Comparison of ENCODE assay signal across 20 cellular contexts in the genomic region with DNA sequence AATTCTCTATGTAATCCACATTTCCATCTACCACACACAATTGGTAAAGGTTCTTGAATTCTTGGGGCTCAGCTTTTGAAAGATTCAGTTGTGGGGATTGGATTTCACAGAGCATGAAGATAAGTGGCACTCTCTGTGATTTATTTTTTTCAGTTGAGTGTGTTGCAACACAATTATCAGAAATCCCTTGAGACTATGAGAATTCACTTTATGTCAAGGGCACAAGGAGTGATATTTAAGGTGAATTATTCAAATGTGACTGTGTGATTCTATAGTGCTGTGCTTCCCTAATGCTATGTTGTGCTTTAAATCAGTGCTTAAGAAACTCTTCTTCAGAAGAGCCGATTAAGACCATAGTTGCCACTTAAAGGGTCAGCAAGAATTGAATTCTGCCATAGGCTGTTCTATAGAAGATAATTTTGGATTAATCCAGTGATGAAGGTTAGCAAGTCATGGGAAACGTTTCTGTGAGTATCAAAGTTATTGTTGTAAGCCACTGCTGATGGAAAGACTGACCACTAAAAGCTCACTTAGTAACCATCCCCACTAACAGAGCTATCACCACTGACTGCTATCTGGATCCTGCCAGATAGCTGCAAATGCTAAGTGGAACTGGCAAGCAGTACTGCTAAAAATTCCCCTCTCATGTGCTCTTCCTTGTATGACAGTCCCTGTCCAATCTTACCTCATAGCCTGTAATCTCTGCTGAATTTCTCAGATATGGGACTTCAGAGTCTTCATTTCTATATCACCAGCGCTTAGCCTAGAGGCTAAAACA.
"Had no signal": no experiment of that assay in that cellular context is flagged by ENCODE, and none has a peak within 500 bp of the region (broad histone marks: within the 10 kb centered on the region; RNA-seq: fewer than 3 reads in every experiment).

No MANE protein-coding gene starts in this region.

- H3K27me3 ChIP-seq: body of pancreas, esophagus squamous epithelium, neural progenitor cell, right atrium auricular region, tibial artery had no signal

- H3K36me3 ChIP-seq: esophagus squamous epithelium, lower lobe of right lung, neural progenitor cell, right atrium auricular region, tibial artery had no signal

- H2AFZ ChIP-seq: neural progenitor cell had no signal

- H3K4me1 ChIP-seq: body of pancreas, esophagus squamous epithelium, lower lobe of right lung, neural progenitor cell, right atrium auricular region, tibial artery had no signal

- H3K9me3 ChIP-seq: body of pancreas, esophagus squamous epithelium, lower lobe of right lung, right atrium auricular region, tibial artery had no signal

- H3K9ac ChIP-seq: neural progenitor cell had no signal

- ATAC-seq: activated CD8-positive, alpha-beta memory T cell treated with anti-CD3 and anti-CD28 coated beads, Interleukin-2, amount 10 ng/mL, durations not matched to agents 7 days and 5 days; activated T-helper 17 cell treated with anti-CD3 and anti-CD28 coated beads, Interleukin-2, amount 50 U/mL, for 72 hours; body of pancreas; lower lobe of right lung; stimulated activated naive CD8-positive, alpha-beta T cell treated with anti-CD3 and anti-CD28 coated beads, Interleukin-15, Interleukin-2, amounts not matched to agents 100 U/mL and 50 U/mL, for 24 hours had no signal

- H3K27ac ChIP-seq: body of pancreas, esophagus squamous epithelium, lower lobe of right lung, neural progenitor cell, right atrium auricular region, tibial artery had no signal

- H3K4me2 ChIP-seq: neural progenitor cell had no signal

- H3K4me3 ChIP-seq: body of pancreas, esophagus squamous epithelium, lower lobe of right lung, neural progenitor cell, right atrium auricular region, tibial artery had no signal

- DNase-seq: activated B cell treated with CpG ODN at 0.5 μM for 24 hours; activated CD4-positive, alpha-beta memory T cell treated with anti-CD3 and anti-CD28 coated beads for 36 hours; activated CD4-positive, alpha-beta T cell treated with anti-CD3 and anti-CD28 coated beads for 4 hours; activated CD8-positive, alpha-beta memory T cell treated with anti-CD3 and anti-CD28 coated beads, Interleukin-2, amount 10 ng/mL, durations not matched to agents 7 days and 5 days; activated naive CD4-positive, alpha-beta T cell; activated naive CD8-positive, alpha-beta T cell treated with anti-CD3 and anti-CD28 coated beads, Interleukin-2, amount 10 ng/mL, durations not matched to agents 7 days and 5 days; body of pancreas; dermis blood vessel endothelial cell; effector memory CD4-positive, alpha-beta T cell; esophagus squamous epithelium; foreskin fibroblast; hypothalamus; lower lobe of right lung; midbrain; stimulated activated naive CD8-positive, alpha-beta T cell treated with anti-CD3 and anti-CD28 coated beads, Interleukin-15, Interleukin-2, amounts not matched to agents 100 U/mL and 50 U/mL, for 24 hours; substantia nigra; tibial artery had no signal
